In the genomic region with DNA sequence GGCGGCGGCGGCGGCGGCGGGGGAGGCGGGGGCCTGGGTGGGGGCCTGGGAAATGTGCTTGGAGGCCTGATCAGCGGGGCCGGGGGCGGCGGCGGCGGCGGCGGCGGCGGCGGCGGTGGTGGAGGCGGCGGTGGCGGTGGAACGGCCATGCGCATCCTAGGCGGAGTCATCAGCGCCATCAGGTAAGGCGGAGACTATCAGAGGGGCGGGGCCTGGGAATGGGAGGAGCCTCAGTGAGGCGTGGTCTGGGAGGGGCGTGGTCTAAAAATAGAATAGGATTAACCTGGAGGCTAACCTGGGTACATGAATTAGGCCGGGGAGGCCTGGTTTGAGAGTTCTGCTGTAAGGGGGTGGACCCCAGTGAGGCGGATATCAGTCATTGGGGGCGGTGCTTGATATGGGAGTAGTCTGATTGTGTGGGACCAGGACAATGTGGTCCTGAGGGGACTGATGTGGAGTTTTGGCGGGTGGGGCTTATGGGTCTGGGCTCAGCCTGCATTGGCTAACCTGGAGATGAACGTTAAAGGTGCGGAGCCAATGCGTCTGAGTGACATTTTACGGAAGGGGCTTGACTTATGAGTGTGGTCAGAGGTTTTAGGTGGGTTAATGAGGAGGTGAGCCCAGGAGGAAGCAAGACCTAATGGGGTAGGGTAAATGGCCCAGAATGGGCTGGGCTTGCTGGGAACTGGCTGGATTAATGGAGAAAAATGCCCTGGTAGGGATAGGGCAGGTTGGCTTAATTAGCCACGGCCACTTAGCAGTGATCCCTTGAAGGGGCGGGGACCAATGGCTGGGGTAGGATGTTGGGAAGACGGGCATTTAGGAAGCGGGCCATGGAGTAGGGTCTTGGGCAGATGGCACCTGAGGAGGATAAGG, we compare ENCODE assay signal across 8 cellular contexts.
DNase-seq lines count a peak whose midpoint lies in the region; FAIRE-seq and TF ChIP-seq lines count a peak whose summit lies in the region.

No MANE protein-coding gene starts in this region.

- H3K4me3 ChIP-seq in OCI-LY3 (ENCODE audit: low read length) (peak overlapping the region; percentile 94), epithelial cell of esophagus (ENCODE audit: low read length) (peak overlapping the region; percentile 99)

- H3K9me3 ChIP-seq in OCI-LY3 (ENCODE audit: insufficient read depth, low read length) = no peaks in the 10 kb centered on the region

- peaks cover 19% of the 10 kb centered on the region for H3K79me2 ChIP-seq in OCI-LY3 (ENCODE audit: low read length)

- peaks cover 16% of the 10 kb centered on the region for H3K4me1 ChIP-seq in OCI-LY3 (ENCODE audit: low read length)

- H3K27me3 ChIP-seq in OCI-LY3 (ENCODE audit: low read depth, low read length) = no peaks in the 10 kb centered on the region

- peak overlapping the region; percentile 73 for H3K4me2 ChIP-seq in OCI-LY3 (ENCODE audit: low read length)

- H2AFZ ChIP-seq in OCI-LY3 (ENCODE audit: low read depth, low read length) = no peak overlapping the region

- peaks cover 10% of the 10 kb centered on the region for H4K20me1 ChIP-seq in OCI-LY3 (ENCODE audit: insufficient read depth, low read length)

- peaks cover 32% of the 10 kb centered on the region for H3K36me3 ChIP-seq in OCI-LY3 (replicated peaks; ENCODE audit: low read depth, low read length)

- peak; percentile 96 for FAIRE-seq in GM19239 (lab: Jason Lieb, UNC)

- peak; percentile 94 for DNase-seq in AG20443 (ENCODE audit: low spot score)
- peak; percentile 89 for DNase-seq in GM19239 (ENCODE audit: insufficient read length, low spot score)
- peak; percentile 94 for DNase-seq in HuH-7 (ENCODE audit: low spot score)
- peak; percentile 89 for DNase-seq in activated T-cell treated with anti-CD3 and anti-CD28 coated beads for 1 hour (ENCODE audit: low read depth)
- DNase-seq in epithelial cell of esophagus (ENCODE audit: low read depth) = peak; percentile 93
- DNase-seq in middle frontal gyrus (ENCODE audit: extremely low spot score, low spot score) = peak; percentile 42
- DNase-seq in stimulated activated CD8-positive, alpha-beta memory T cell treated with anti-CD3 and anti-CD28 coated beads, Interleukin-15, amount 100 ng/mL, for 4 hours (ENCODE audit: low read depth in 2 of 2) = peak; percentile 72 to 77

- peak overlapping the region; percentile 88 for H3K27ac ChIP-seq in OCI-LY3 (ENCODE audit: low read length)

- no peak for TF ChIP-seq CTCF in OCI-LY3 (IDR thresholded peaks at IDR 0.05; ENCODE audit: low read depth, low read length)
- TF ChIP-seq CTCF in epithelial cell of esophagus (IDR thresholded peaks at IDR 0.05; ENCODE audit: insufficient read depth, low read depth, low read length, missing control alignments) = no peak

- H3K9ac ChIP-seq in OCI-LY3 (ENCODE audit: low read length) = peak overlapping the region; percentile 98

Comparison
In these comparisons a context has a peak if more than half of its experiments do, and no peak if none do; other contexts are left out.
1. Peak in every context shown above with its lines: DNase-seq, H3K4me3 ChIP-seq and H3K27ac ChIP-seq.
2. DNase-seq: peak in every context shown above with its lines; median percentile 94 in AG20443; 94 in HuH-7; 93 in epithelial cell of esophagus; 89 in GM19239; 89 in activated T-cell treated with anti-CD3 and anti-CD28 coated beads for 1 hour; 74 in stimulated activated CD8-positive, alpha-beta memory T cell treated with anti-CD3 and anti-CD28 coated beads, Interleukin-15, amount 100 ng/mL, for 4 hours; 42 in middle frontal gyrus.